In the genomic region with DNA sequence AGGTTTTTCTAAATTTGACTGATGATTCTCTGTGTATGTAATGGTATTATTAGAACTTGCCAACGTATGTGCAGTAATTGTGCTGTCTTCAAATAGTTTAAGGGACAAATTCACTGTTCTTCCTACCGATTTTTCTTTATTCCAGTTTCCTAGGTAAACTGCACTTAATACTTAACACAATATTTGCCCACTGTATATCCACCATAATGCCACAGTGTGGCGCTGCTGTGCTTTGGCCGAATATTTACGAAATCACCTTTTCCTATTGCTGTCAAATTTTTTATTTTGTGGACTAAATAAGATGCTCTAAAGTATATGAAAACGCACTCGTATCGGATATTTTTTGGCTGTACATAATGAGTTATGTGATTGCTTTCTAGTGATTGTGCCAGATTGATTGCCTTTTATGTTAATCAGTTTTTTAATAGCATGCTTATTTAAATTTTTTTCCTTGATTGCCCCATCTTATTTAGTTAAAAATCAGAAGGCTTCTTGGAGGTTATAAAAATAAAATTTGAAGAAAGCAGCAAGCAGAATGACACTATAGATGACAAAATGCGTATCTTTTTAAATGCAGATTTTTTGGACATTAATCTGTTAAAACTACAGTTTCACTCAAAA, we compare ENCODE assay signal across 8 cellular contexts. TPM values are rescaled to one million over a fixed set of nuclear protein-coding genes. Genes with fewer than 3 reads are reported as not detected.
DNase-seq lines count a peak whose midpoint lies in the region; ATAC-seq, FAIRE-seq and TF ChIP-seq lines count a peak whose summit lies in the region.

No MANE protein-coding gene starts in this region.

- H3K27ac ChIP-seq in gastroesophageal sphincter, result no peak overlapping the region

- H3K9ac ChIP-seq in NT2/D1 (ENCODE audit: insufficient read length, low read depth), result no peak overlapping the region

- intact Hi-C loops in posterior vena cava (cut with DNase I), result no loop called here

- H3K36me3 ChIP-seq in NT2/D1 (ENCODE audit: insufficient read depth, insufficient read length, low read length) (peaks cover 48% of the 10 kb centered on the region), gastroesophageal sphincter (peaks cover 0 to 27% of the 10 kb centered on the region in 2 donors)

- H3K9me3 ChIP-seq in NT2/D1 (ENCODE audit: insufficient read depth, low read length) (no peaks in the 10 kb centered on the region), gastroesophageal sphincter (no peaks in the 10 kb centered on the region)

- H3K4me1 ChIP-seq in NT2/D1 (ENCODE audit: insufficient read depth, insufficient read length) (no peaks in the 10 kb centered on the region), gastroesophageal sphincter (peaks cover 6 to 62% (median 12%) of the 10 kb centered on the region in 3 donors)

- 29 to 33% methylated on average over 9 of the region's 9 CpGs for WGBS in gastroesophageal sphincter (ENCODE audit: low coverage in 1 of 2), 2 donors

- H3K4me3 ChIP-seq in NT2/D1 (ENCODE audit: insufficient read length, low read depth), result no peak overlapping the region
- no peak overlapping the region for H3K4me3 ChIP-seq in gastroesophageal sphincter

- TF ChIP-seq EP300 in gastroesophageal sphincter (IDR thresholded peaks at IDR 0.05), result no peak

- TF ChIP-seq CTCF in gastroesophageal sphincter (IDR thresholded peaks at IDR 0.05), result peak; percentile 78 to 81 (median 79)

- TF ChIP-seq POLR2A in gastroesophageal sphincter (IDR thresholded peaks at IDR 0.05), result no peak

- H3K27me3 ChIP-seq in NT2/D1 (ENCODE audit: insufficient read depth, insufficient read length), result no peaks in the 10 kb centered on the region
- H3K27me3 ChIP-seq in gastroesophageal sphincter, result no peaks in the 10 kb centered on the region

- peak; percentile 96 for FAIRE-seq in G401.6 (lab: Jason Lieb, UNC)

- DNase-seq in NT2/D1 (ENCODE audit: low read depth, low spot score) (peak; percentile 20), posterior vena cava (ENCODE audit: low spot score) (peak; percentile 80), COLO829 (ENCODE audit: low spot score) (no peak)
- peak; percentile 80 for DNase-seq in activated effector memory CD4-positive, alpha-beta T cell treated with anti-CD3 and anti-CD28 coated beads, Interleukin-2, amount 50 U/mL, for 16 hours

- ATAC-seq in HG02588 (IDR thresholded peaks at IDR 0.05; ENCODE audit: unreplicated experiment) (peak; percentile 24), gastroesophageal sphincter (no peak), GM21447 (IDR thresholded peaks at IDR 0.05; ENCODE audit: unreplicated experiment) (no peak)

RNA-seq across cellular contexts. Expression of a gene that starts 10.5 kb away (rescaled TPM):
- 10 to 100 TPM; 24.6 to 27.6 (median 25.0) TPM for total RNA-seq in gastroesophageal sphincter
- total RNA-seq in posterior vena cava, result 10 to 100 TPM; 15.9 to 17.9 TPM

RNA-seq across cellular contexts. Expression of a gene that starts 10.8 kb away (rescaled TPM):
- total RNA-seq in gastroesophageal sphincter (10 to 100 TPM in 1 of 4 donors, 1 to 10 TPM in 3; 6.6 to 16.5 (median 7.9) TPM), posterior vena cava (1 to 10 TPM; 4.7 to 8.3 TPM)
